38 cellular contexts compared by ENCODE assay signal in the genomic region with DNA sequence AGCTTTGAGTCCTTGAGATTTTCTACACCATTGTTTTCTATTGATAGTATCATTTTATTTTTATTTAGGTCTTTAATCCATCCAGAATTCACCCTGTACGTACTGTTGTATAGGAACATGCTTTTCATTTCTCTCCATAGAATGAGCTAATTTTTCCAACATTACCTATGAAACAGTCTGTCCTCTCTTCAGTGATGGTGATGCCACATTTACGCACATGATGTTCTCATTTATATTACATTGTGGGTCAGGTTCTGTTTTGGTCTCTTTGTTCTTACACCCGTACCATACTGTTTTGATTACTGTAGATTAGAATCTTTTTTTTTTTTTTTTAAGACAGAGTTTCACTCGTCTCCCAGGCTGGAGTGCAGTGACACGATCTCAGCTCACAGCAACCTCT. TPM values are rescaled to one million over a fixed set of nuclear protein-coding genes. Genes with fewer than 3 reads are reported as not detected.
"Had no signal": no experiment of that assay in that cellular context is flagged by ENCODE, and none has a peak within 500 bp of the region (broad histone marks: within the 10 kb centered on the region; RNA-seq: fewer than 3 reads in every experiment).

No MANE protein-coding gene starts in this region.

- H3K9ac ChIP-seq: KMS-11 had no signal

- DNase-seq: Karpas-422, Kasumi-1, KBM-7, KG1, MM.1S, MV-4-11, NCI-H1048, NCI-H1092, NCI-H1092 treated with DMSO at 0.1 percent for 48 hours, NCI-H1105, NCI-H1105 treated with DMSO at 0.1 percent for 48 hours, NCI-H1417, NCI-H1417 treated with DMSO at 0.1 percent for 48 hours, NCI-H1436, NCI-H1436 treated with DMSO at 0.1 percent for 48 hours, NCI-H146, NCI-H1694, NCI-H1694 treated with DMSO at 0.1 percent for 48 hours, NCI-H187, NCI-H187 treated with DMSO at 0.1 percent for 48 hours, NCI-H1930, NCI-H2029, NCI-H2029 treated with DMSO at 0.1 percent for 48 hours, NCI-H2081, NCI-H2081 treated with DMSO at 0.1 percent for 48 hours, NCI-H2107, NCI-H2171, NCI-H2171 treated with DMSO at 0.1 percent for 48 hours, NCI-H2227 treated with DMSO at 0.1 percent for 48 hours, NCI-H226, NCI-H345, NCI-H446, NCI-H446 treated with DMSO at 0.1 percent for 48 hours, NCI-H510A, NCI-H510A treated with DMSO at 0.1 percent for 48 hours had no signal

- H3K27ac ChIP-seq: KMS-11 had no signal

- H3K4me2 ChIP-seq: KMS-11 had no signal

RNA-seq across cellular contexts. Expression of a gene that starts 17.7 kb away (rescaled TPM):
- total RNA-seq: LHCN-M2, M059J had no signal
